ENCODE assay signal across 20 cellular contexts in genomic region chr11:96385187-96385586, GRCh38.
"Had no signal": no experiment of that assay in that cellular context is flagged by ENCODE, and none has a peak within 500 bp of the region (broad histone marks: within the 10 kb centered on the region; RNA-seq: fewer than 3 reads in every experiment).

No MANE protein-coding gene starts in this region.

- DNase-seq: effector CD8-positive, alpha-beta T cell; gastrocnemius medialis; heart right ventricle; hypothalamus; kidney glomerular epithelial cell; mesendoderm; naive B cell; ovary; sigmoid colon; stimulated activated CD4-positive, alpha-beta T cell treated with anti-CD3 and anti-CD28 coated beads, Interleukin-2, amount 100 ng/mL, for 24 hours; stimulated activated CD4-positive, alpha-beta T cell treated with anti-CD3 and anti-CD28 coated beads, Interleukin-4, amount 100 ng/mL, for 4 hours; stimulated activated naive B cell treated with anti-CD40 and anti-IgM and Interleukin-4, amounts not matched to agents 10 μg/mL and 1 μg/mL and 100 μg/mL, for 72 hours; stimulated activated naive CD8-positive, alpha-beta T cell treated with anti-CD3 and anti-CD28 coated beads, Interleukin-15, amount 100 ng/mL, for 72 hours; testis; upper lobe of right lung had no signal

- H3K4me3 ChIP-seq: gastrocnemius medialis, heart right ventricle, ovary, right atrium auricular region, sigmoid colon, skin epidermis, testis, tibial nerve, upper lobe of right lung, vagina had no signal

- H3K36me3 ChIP-seq: ovary, right atrium auricular region, vagina had no signal

- H3K27me3 ChIP-seq: gastrocnemius medialis, heart right ventricle, ovary, right atrium auricular region, sigmoid colon, testis, tibial nerve, upper lobe of right lung, vagina had no signal

- ATAC-seq: esophagus mucosa; gastrocnemius medialis; heart right ventricle; stimulated activated naive B cell treated with anti-CD40 and anti-IgM and Interleukin-4, amounts not matched to agents 10 μg/mL and 1 μg/mL and 100 μg/mL, for 72 hours; stimulated activated naive CD8-positive, alpha-beta T cell treated with anti-CD3 and anti-CD28 coated beads, Interleukin-15, amount 100 ng/mL, for 72 hours; upper lobe of right lung had no signal

- H3K27ac ChIP-seq: gastrocnemius medialis, heart right ventricle, ovary, right atrium auricular region, sigmoid colon, skin epidermis, testis, tibial nerve, upper lobe of right lung, vagina had no signal

- H3K4me3 Mint-ChIP-seq: stimulated activated naive B cell treated with anti-CD40 and anti-IgM and Interleukin-4, amounts not matched to agents 10 μg/mL and 1 μg/mL and 100 μg/mL, for 72 hours had no signal

- H3K27me3 Mint-ChIP-seq: naive B cell; stimulated activated naive B cell treated with anti-CD40 and anti-IgM and Interleukin-4, amounts not matched to agents 10 μg/mL and 1 μg/mL and 100 μg/mL, for 72 hours; stimulated activated naive CD8-positive, alpha-beta T cell treated with anti-CD3 and anti-CD28 coated beads, Interleukin-15, amount 100 ng/mL, for 72 hours had no signal

- H3K9me3 ChIP-seq: gastrocnemius medialis, heart right ventricle, ovary, right atrium auricular region, sigmoid colon, testis, tibial nerve, upper lobe of right lung, vagina had no signal

- H3K27ac Mint-ChIP-seq: stimulated activated naive B cell treated with anti-CD40 and anti-IgM and Interleukin-4, amounts not matched to agents 10 μg/mL and 1 μg/mL and 100 μg/mL, for 72 hours; stimulated activated naive CD8-positive, alpha-beta T cell treated with anti-CD3 and anti-CD28 coated beads, Interleukin-15, amount 100 ng/mL, for 72 hours had no signal

- H3K9me3 Mint-ChIP-seq: naive B cell; stimulated activated naive B cell treated with anti-CD40 and anti-IgM and Interleukin-4, amounts not matched to agents 10 μg/mL and 1 μg/mL and 100 μg/mL, for 72 hours; stimulated activated naive CD8-positive, alpha-beta T cell treated with anti-CD3 and anti-CD28 coated beads, Interleukin-15, amount 100 ng/mL, for 72 hours had no signal
